8 cellular contexts compared by ENCODE assay signal in the genomic region with DNA sequence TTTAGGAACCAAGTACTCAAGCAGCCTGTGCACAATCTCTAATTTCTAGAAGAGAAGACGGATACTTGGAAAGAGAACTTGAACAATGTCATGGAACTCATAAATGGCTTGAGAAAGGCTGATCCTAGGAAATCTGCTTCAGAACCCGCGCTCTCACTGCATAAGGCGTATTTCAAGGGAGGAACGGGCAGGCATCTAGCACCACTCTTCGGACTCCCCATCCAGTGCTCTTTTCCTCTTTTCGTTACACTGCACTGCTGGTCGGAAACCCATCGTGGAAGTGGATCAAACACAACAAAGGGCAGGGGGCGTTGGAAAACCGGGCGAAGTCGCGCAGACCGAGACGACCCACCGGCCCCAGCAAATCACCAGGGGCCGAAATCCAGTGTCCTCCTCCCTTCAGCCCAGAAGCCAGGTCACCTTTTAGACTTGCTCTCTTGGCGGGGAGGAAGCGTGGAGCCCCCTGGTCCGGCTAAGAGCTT. TPM values are rescaled to one million over a fixed set of nuclear protein-coding genes. Genes with fewer than 3 reads are reported as not detected.
DNase-seq lines count a peak whose midpoint lies in the region; ATAC-seq, FAIRE-seq and TF ChIP-seq lines count a peak whose summit lies in the region.

No MANE protein-coding gene starts in this region.

- DNase-seq in DMS53 (lab: John Stamatoyannopoulos, UW) (peak; percentile 76), LoVo (ENCODE audit: low spot score) (peak; percentile 40), bronchial epithelial cell (ENCODE audit: low read depth) (peak; percentile 17), lower leg skin (ENCODE audit: low spot score in 2 of 2) (no peak), transverse colon (no peak)

- no peak for TF ChIP-seq EP300 in transverse colon (IDR thresholded peaks at IDR 0.05; ENCODE audit: low read depth)

- H3K4me3 ChIP-seq in bronchial epithelial cell (ENCODE audit: low read depth, low read length) (peak overlapping the region; percentile 88), lower leg skin (ENCODE audit: low read depth, poor library complexity, severe bottlenecking) (peak overlapping the region; percentile 77), transverse colon (peak overlapping the region; percentile 74 to 97 (median 81))

- peaks cover 0 to 4% of the 10 kb centered on the region in 2 donors for H3K9me3 ChIP-seq in transverse colon

- intact Hi-C loops in lower leg skin (cut with DNase I; ENCODE audit: low total_unique reads): no loop called here
- intact Hi-C loops in transverse colon (cut with DNase I; ENCODE audit: low total_unique reads): no loop called here

- FAIRE-seq in bronchial epithelial cell (lab: Jason Lieb, UNC): no peak

- peak overlapping the region; percentile 93 to 99 (median 96) for H3K27ac ChIP-seq in transverse colon

- H3K4me1 ChIP-seq in transverse colon: peaks cover 0 to 42% (median 23%) of the 10 kb centered on the region in 4 donors

- peaks cover 3% of the 10 kb centered on the region for H3K36me3 ChIP-seq in bronchial epithelial cell (ENCODE audit: control insufficient read depth, insufficient read depth, low read length)
- H3K36me3 ChIP-seq in transverse colon: no peaks in the 10 kb centered on the region

- TF ChIP-seq POLR2A in lower leg skin (IDR thresholded peaks at IDR 0.05) (no peak), transverse colon (IDR thresholded peaks at IDR 0.05) (no peak)

- TF ChIP-seq CTCF in bronchial epithelial cell (IDR thresholded peaks at IDR 0.05; ENCODE audit: insufficient read depth, low read length, severe bottlenecking): no peak
- TF ChIP-seq CTCF in lower leg skin (IDR thresholded peaks at IDR 0.05): no peak
- TF ChIP-seq CTCF in transverse colon (IDR thresholded peaks at IDR 0.05): no peak

- ATAC-seq in HG03432 (IDR thresholded peaks at IDR 0.05; ENCODE audit: unreplicated experiment) (no peak), HG03139 (IDR thresholded peaks at IDR 0.05; ENCODE audit: unreplicated experiment) (no peak)
- no peak for ATAC-seq in activated CD4-positive, CD25-positive, alpha-beta regulatory T cell treated with anti-CD3 and anti-CD28 coated beads, Interleukin-2, amount 50 U/mL, for 24 hours

- 5 to 7% methylated on average over 20 to 21 of the region's 21 CpGs for WGBS in lower leg skin, 2 donors
- 2% methylated on average over 21 of the region's 21 CpGs; no CpG with 5 or more reads in 1 of the 2 donors for WGBS in transverse colon (ENCODE audit: low coverage in 1 of 2), 2 donors

- H3K27me3 ChIP-seq in bronchial epithelial cell (ENCODE audit: control insufficient read depth, insufficient read depth, low read length) (no peaks in the 10 kb centered on the region), transverse colon (no peaks in the 10 kb centered on the region)

- in situ Hi-C loops in transverse colon (cut with MboI; ENCODE audit: low pct_ligation_motif_present in 1 of 4, low pct_unique_long_range_greater_than_20kb in 1 of 4, low sequenced_read_pairs in 3 of 4): no loop called here

RNA-seq across cellular contexts. Expression of gene TLNRD1, which starts 0.5 kb away (rescaled TPM):
- 7.3 and 7.4 TPM in 2 replicates for total RNA-seq in bronchial epithelial cell
- total RNA-seq in lower leg skin: 10 to 100 TPM in 3 of 4 donors, 1 to 10 TPM in 1; 7.3 to 15.0 (median 12.1) TPM
- total RNA-seq in transverse colon: 10 to 100 TPM; 20.8 to 57.2 (median 28.2) TPM

RNA-seq across cellular contexts. Expression of gene MESD, which starts 10.6 kb away (rescaled TPM):
- 23.9 and 24.7 TPM in 2 replicates for total RNA-seq in bronchial epithelial cell
- 10 to 100 TPM; 17.1 to 18.3 (median 17.7) TPM for total RNA-seq in lower leg skin
- total RNA-seq in transverse colon: 10 to 100 TPM; 15.8 to 39.3 (median 19.2) TPM

Comparison
In these comparisons a context has a peak if more than half of its experiments do, and no peak if none do; other contexts are left out.
1. DNase-seq: peak in DMS53 (single experiment), LoVo (single experiment) and bronchial epithelial cell (single experiment); none in lower leg skin (0 of 2) and transverse colon (single experiment).
2. Peak in every context shown above with its lines, with median percentiles within 50 percentile points of each other: H3K4me3 ChIP-seq.